Comparison of ENCODE assay signal across 15 cellular contexts in the genomic region with DNA sequence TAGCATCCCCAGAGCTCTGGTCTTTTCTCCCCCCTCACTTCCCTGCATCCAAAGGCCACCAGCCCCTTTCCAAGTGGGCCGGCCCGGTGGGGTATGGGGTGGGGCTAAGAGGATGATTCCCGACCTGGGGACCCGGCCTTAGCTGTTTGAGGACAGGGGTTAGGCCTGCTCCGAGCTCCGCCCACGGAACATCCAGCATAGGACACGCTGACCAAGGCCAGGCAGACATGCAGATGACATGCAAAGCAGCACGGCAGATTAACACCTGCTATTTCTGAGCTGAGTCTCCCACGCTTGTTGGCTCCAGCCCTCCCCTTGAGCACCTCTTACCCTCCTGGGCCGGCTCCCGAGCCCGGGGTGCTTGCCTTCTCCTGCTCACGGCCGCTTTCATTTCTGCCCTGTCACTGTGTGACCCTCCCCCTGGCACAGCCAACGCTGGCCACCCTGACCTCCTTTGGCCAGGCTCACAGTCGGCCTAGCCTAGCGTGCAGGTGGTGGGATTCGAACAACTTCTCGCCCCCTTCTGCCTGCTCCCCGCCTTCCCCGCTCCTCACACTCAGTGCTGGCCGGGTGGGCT. TPM values are rescaled to one million over a fixed set of nuclear protein-coding genes. Genes with fewer than 3 reads are reported as not detected.
DNase-seq lines count a peak whose midpoint lies in the region; ATAC-seq and TF ChIP-seq lines count a peak whose summit lies in the region.
"Had no signal": no experiment of that assay in that cellular context is flagged by ENCODE, and none has a peak within 500 bp of the region (broad histone marks: within the 10 kb centered on the region; RNA-seq: fewer than 3 reads in every experiment).

No MANE protein-coding gene starts in this region.

- H3K27ac ChIP-seq in BLaER1 (peak overlapping the region; percentile 25; the same call in 1 of the 2 replicates), left ventricle myocardium inferior (replicated peaks) (peak overlapping the region; percentile 76)

- peaks cover 43% of the 10 kb centered on the region for H3K4me1 ChIP-seq in BLaER1
- H3K4me1 ChIP-seq in left ventricle myocardium inferior, result peaks cover 24% of the 10 kb centered on the region

- DNase-seq in NCI-H526 treated with DMSO at 0.1 percent for 48 hours (lab: John Stamatoyannopoulos, UW) (peak; percentile 91), left ventricle myocardium inferior (peak; percentile 22), occipital lobe (lab: John Stamatoyannopoulos, UW) (peak; percentile 29), NCI-H2029 treated with DMSO at 0.1 percent for 48 hours (lab: John Stamatoyannopoulos, UW) (no peak), NCI-H2081 (lab: John Stamatoyannopoulos, UW) (no peak)
- DNase-seq in activated T-cell treated with anti-CD3 and anti-CD28 coated beads, Interleukin-2, amount 50 U/mL, for 4 hours, result no peak
- DNase-seq: activated CD4-positive, CD25-positive, alpha-beta regulatory T cell; activated naive CD4-positive, alpha-beta T cell treated with anti-CD3 and anti-CD28 coated beads, Interleukin-2, amount 50 U/mL, for 16 hours; NCI-H1092; PC-3; stimulated activated CD4-positive, alpha-beta T cell treated with anti-CD3 and anti-CD28 coated beads, Interleukin-4, amount 100 ng/mL, for 4 hours had no signal

- no peak overlapping the region for H3K4me3 ChIP-seq in BLaER1
- peak overlapping the region; percentile 27 for H3K4me3 ChIP-seq in left ventricle myocardium inferior

- no peak overlapping the region for H3K9ac ChIP-seq in BLaER1

- H3K27me3 ChIP-seq in BLaER1 (no peaks in the 10 kb centered on the region), left ventricle myocardium inferior (ENCODE audit: low read depth) (no peaks in the 10 kb centered on the region)

- ATAC-seq in GM18873 (IDR thresholded peaks at IDR 0.05; ENCODE audit: low FRiP score, unreplicated experiment), result no peak
- no peak for ATAC-seq in activated T-cell treated with anti-CD3 and anti-CD28 coated beads, Interleukin-2, amount 50 U/mL, for 4 hours
- ATAC-seq: PC-3 had no signal

- no peaks in the 10 kb centered on the region for H3K9me3 Mint-ChIP-seq in activated T-cell treated with anti-CD3 and anti-CD28 coated beads, Interleukin-2, amount 50 U/mL, for 4 hours

- peaks cover 69% of the 10 kb centered on the region for H4K20me1 ChIP-seq in BLaER1

- TF ChIP-seq CTCF in left ventricle myocardium inferior (IDR thresholded peaks at IDR 0.05; ENCODE audit: borderline replicate concordance), result no peak

- intact Hi-C loops in left ventricle myocardium inferior (cut with micrococcal nuclease), result no loop called here

- no peaks in the 10 kb centered on the region for H3K36me3 Mint-ChIP-seq in activated T-cell treated with anti-CD3 and anti-CD28 coated beads, Interleukin-2, amount 50 U/mL, for 4 hours (ENCODE audit: insufficient read depth)
- H3K36me3 Mint-ChIP-seq: IgD-negative memory B cell had no signal

- H3K9me3 ChIP-seq in BLaER1 (no peaks in the 10 kb centered on the region), left ventricle myocardium inferior (replicated peaks) (no peaks in the 10 kb centered on the region)

- peaks cover 8% of the 10 kb centered on the region for H3K27me3 Mint-ChIP-seq in activated T-cell treated with anti-CD3 and anti-CD28 coated beads, Interleukin-2, amount 50 U/mL, for 4 hours (ENCODE audit: low read depth)

- H3K36me3 ChIP-seq in BLaER1, result peaks cover 58% of the 10 kb centered on the region
- H3K36me3 ChIP-seq in left ventricle myocardium inferior, result peaks cover 5% of the 10 kb centered on the region

- no peaks in the 10 kb centered on the region for H3K4me1 Mint-ChIP-seq in activated T-cell treated with anti-CD3 and anti-CD28 coated beads, Interleukin-2, amount 50 U/mL, for 4 hours (ENCODE audit: low read depth)

- no peak overlapping the region for H3K4me3 Mint-ChIP-seq in activated T-cell treated with anti-CD3 and anti-CD28 coated beads, Interleukin-2, amount 50 U/mL, for 4 hours

- peak overlapping the region; percentile 9; the same call in 1 of the 2 replicates for H3K4me2 ChIP-seq in BLaER1

RNA-seq across cellular contexts. Expression of gene TEAD4, which starts 40.2 kb away (rescaled TPM):
- total RNA-seq in left ventricle myocardium inferior (6.7 TPM), occipital lobe (0.94 TPM)
- 1 to 10 TPM; 2.7 to 4.1 (median 3.7) TPM for total RNA-seq in activated T-cell treated with anti-CD3 and anti-CD28 coated beads, Interleukin-2, amount 50 U/mL, for 4 hours
- total RNA-seq: mononuclear cell had no signal

Comparison
In these comparisons a context has a peak if more than half of its experiments do, and no peak if none do; other contexts are left out.
1. DNase-seq: peak in NCI-H526 treated with DMSO at 0.1 percent for 48 hours (single experiment), left ventricle myocardium inferior (single experiment) and occipital lobe (single experiment); none in NCI-H2029 treated with DMSO at 0.1 percent for 48 hours (single experiment), activated T-cell treated with anti-CD3 and anti-CD28 coated beads, Interleukin-2, amount 50 U/mL, for 4 hours (single experiment) and NCI-H2081 (0 of 2).